In the genomic region with DNA sequence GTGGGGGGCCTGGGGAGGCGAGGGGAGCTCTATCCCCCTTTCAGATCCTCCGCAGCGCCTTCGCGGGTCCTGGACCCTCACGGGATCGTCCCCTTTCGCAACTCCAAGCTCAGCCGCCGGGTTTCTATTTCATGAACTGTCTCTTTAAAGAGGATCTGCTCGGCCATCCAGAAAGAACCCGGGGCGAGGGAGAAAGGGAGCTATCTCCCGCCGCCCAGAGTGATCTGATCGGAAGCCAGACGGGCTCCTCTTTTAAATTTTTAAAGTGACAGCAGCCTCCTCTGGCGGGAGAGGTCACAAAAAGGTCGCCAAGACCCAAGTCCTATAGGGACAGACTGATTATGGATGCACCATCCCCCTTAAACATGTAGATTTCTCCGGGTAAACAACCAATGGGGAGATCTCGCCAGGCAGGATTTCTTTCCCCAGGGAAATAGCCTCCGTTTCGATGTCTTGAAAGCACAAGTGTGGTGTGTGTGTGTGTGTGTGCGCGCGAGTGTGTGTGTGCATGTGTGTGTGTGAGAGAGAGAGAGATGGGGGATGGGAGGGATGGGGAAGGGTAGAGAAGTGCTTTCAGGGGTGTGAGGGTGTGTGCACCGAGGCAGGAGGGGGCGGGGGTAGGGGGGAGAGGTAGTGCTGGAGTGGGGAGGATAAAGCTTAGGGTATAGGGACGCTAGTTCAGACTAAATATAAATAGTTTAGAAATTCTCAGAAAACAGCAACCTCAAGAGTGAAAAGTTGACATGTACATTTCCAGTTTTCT, we compare ENCODE assay signal across 1 cellular context.
TF ChIP-seq lines count a peak whose summit lies in the region.

No MANE protein-coding gene starts in this region.

TF ChIP-seq in K562, 482 proteins besides CTCF, POLR2A, EP300 and RAD21 (continued from another document and continues in another):
- TF ChIP-seq ZBTB12 (CRISPR knock-in tag; IDR thresholded peaks at IDR 0.05) (no peak), CBFB (CRISPR knock-in tag; IDR thresholded peaks at IDR 0.05) (no peak), PYGO2 (tag; IDR thresholded peaks at IDR 0.05) (no peak), ZNF316 (IDR thresholded peaks at IDR 0.05) (no peak), HMG20A (CRISPR knock-in tag; conservative IDR thresholded peaks at IDR 0.05) (no peak), ZBTB2 (IDR thresholded peaks at IDR 0.05) (peak; percentile 72; the same call in 1 of the 2 replicates), SUPT5H (IDR thresholded peaks at IDR 0.05) (no peak; the same call in 1 of the 2 replicates), PHF20 (IDR thresholded peaks at IDR 0.05; ENCODE audit: partially characterized antibody) (peak; percentile 70), BCOR (IDR thresholded peaks at IDR 0.05) (no peak; the same call in 1 of the 2 replicates), ZNF324 (CRISPR knock-in tag; IDR thresholded peaks at IDR 0.05) (no peak), PHF21A (IDR thresholded peaks at IDR 0.05; ENCODE audit: borderline replicate concordance, low read depth) (peak; percentile 90; the same call in 1 of the 2 replicates), STAT5B (CRISPR knock-in tag; IDR thresholded peaks at IDR 0.05) (no peak), LEF1 (IDR thresholded peaks at IDR 0.05) (peak; percentile 84), VEZF1 (CRISPR knock-in tag; IDR thresholded peaks at IDR 0.05) (peak; percentile 44), ATF3 (IDR thresholded peaks at IDR 0.05) (0 out of 2 replicates have a peak, but pooled peaks have one; percentile 11), ATF3 (CRISPR knock-in tag; conservative IDR thresholded peaks at IDR 0.05) (no peak), ILK (tag; IDR thresholded peaks at IDR 0.05; ENCODE audit: borderline replicate concordance, low read depth) (no peak), NCOA2 (IDR thresholded peaks at IDR 0.05; ENCODE audit: partially characterized antibody in 2 of 2) (no peak), MITF (IDR thresholded peaks at IDR 0.05) (no peak), CBX8 (IDR thresholded peaks at IDR 0.05; ENCODE audit: borderline replicate concordance, extremely low read depth, low read depth, low read length, poor library complexity, severe bottlenecking) (no peak), MTF1 (CRISPR knock-in tag; IDR thresholded peaks at IDR 0.05; ENCODE audit: borderline replicate concordance) (no peak), SMAD3 (CRISPR knock-in tag; conservative IDR thresholded peaks at IDR 0.05) (no peak), TRIM24 (IDR thresholded peaks at IDR 0.05) (peak; percentile 16 to 37; a peak in 1 of 4 replicates), ETV6 (IDR thresholded peaks at IDR 0.05; ENCODE audit: borderline replicate concordance in 1 of 2, low read depth in 2 of 2, low read length in 1 of 2) (no peak), ETV6 (CRISPR knock-in tag; IDR thresholded peaks at IDR 0.05; ENCODE audit: borderline replicate concordance) (no peak), EP400 (IDR thresholded peaks at IDR 0.05) (peak; percentile 31; the same call in 1 of the 2 replicates), CSDE1 (IDR thresholded peaks at IDR 0.05) (no peak; a peak in 1 of 4 replicates), NFE2L1 (tag; IDR thresholded peaks at IDR 0.05; ENCODE audit: borderline replicate concordance, low read depth) (no peak), CC2D1A (IDR thresholded peaks at IDR 0.05) (peak; percentile 90), SOX6 (IDR thresholded peaks at IDR 0.05) (peak; percentile 40; the same call in 1 of the 2 replicates), MTA1 (IDR thresholded peaks at IDR 0.05; ENCODE audit: borderline replicate concordance) (peak; percentile 72; the same call in 1 of the 2 replicates), KLF1 (tag; IDR thresholded peaks at IDR 0.05) (no peak), NEUROD1 (IDR thresholded peaks at IDR 0.05; ENCODE audit: borderline replicate concordance, low read depth, low read length, partially characterized antibody) (peak; percentile 67), RFX5 (IDR thresholded peaks at IDR 0.05; ENCODE audit: low read depth, low read length) (no peak), TCF3 (CRISPR knock-in tag; IDR thresholded peaks at IDR 0.05) (no peak), STAG1 (CRISPR knock-in tag; IDR thresholded peaks at IDR 0.05; ENCODE audit: borderline replicate concordance) (no peak), REST (CRISPR knock-in tag; IDR thresholded peaks at IDR 0.05; ENCODE audit: low read depth) (no peak), OTX1 (CRISPR knock-in tag; IDR thresholded peaks at IDR 0.05) (no peak), TAL1 (IDR thresholded peaks at IDR 0.05) (no peak), CBX2 (IDR thresholded peaks at IDR 0.05; ENCODE audit: insufficient read depth, low read length, poor library complexity, severe bottlenecking) (no peak), GTF2F1 (IDR thresholded peaks at IDR 0.05; ENCODE audit: low read depth, low read length) (no peak), LCOR (CRISPR knock-in tag; IDR thresholded peaks at IDR 0.05) (0 out of 2 replicates have a peak, but pooled peaks have one; percentile 24), BHLHE40 (IDR thresholded peaks at IDR 0.05; ENCODE audit: low read length) (no peak), SMC3 (conservative IDR thresholded peaks at IDR 0.05; ENCODE audit: insufficient read depth, low read depth, low read length) (no peak), ZNF77 (CRISPR knock-in tag; IDR thresholded peaks at IDR 0.05) (no peak)
- TF ChIP-seq, protein P1, sequence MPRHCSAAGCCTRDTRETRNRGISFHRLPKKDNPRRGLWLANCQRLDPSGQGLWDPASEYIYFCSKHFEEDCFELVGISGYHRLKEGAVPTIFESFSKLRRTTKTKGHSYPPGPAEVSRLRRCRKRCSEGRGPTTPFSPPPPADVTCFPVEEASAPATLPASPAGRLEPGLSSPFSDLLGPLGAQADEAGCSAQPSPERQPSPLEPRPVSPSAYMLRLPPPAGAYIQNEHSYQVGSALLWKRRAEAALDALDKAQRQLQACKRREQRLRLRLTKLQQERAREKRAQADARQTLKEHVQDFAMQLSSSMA (CRISPR knock-in tag; IDR thresholded peaks at IDR 0.05): no peak
- TF ChIP-seq, protein P2, sequence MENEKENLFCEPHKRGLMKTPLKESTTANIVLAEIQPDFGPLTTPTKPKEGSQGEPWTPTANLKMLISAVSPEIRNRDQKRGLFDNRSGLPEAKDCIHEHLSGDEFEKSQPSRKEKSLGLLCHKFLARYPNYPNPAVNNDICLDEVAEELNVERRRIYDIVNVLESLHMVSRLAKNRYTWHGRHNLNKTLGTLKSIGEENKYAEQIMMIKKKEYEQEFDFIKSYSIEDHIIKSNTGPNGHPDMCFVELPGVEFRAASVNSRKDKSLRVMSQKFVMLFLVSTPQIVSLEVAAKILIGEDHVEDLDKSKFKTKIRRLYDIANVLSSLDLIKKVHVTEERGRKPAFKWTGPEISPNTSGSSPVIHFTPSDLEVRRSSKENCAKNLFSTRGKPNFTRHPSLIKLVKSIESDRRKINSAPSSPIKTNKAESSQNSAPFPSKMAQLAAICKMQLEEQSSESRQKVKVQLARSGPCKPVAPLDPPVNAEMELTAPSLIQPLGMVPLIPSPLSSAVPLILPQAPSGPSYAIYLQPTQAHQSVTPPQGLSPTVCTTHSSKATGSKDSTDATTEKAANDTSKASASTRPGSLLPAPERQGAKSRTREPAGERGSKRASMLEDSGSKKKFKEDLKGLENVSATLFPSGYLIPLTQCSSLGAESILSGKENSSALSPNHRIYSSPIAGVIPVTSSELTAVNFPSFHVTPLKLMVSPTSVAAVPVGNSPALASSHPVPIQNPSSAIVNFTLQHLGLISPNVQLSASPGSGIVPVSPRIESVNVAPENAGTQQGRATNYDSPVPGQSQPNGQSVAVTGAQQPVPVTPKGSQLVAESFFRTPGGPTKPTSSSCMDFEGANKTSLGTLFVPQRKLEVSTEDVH (IDR thresholded peaks at IDR 0.05; ENCODE audit: low read depth, partially characterized antibody): no peak
- TF ChIP-seq, protein P3, sequence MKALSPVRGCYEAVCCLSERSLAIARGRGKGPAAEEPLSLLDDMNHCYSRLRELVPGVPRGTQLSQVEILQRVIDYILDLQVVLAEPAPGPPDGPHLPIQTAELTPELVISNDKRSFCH (CRISPR knock-in tag; IDR thresholded peaks at IDR 0.05): no peak
- TF ChIP-seq, protein P3 (tag; IDR thresholded peaks at IDR 0.05): no peak
